In the genomic region with DNA sequence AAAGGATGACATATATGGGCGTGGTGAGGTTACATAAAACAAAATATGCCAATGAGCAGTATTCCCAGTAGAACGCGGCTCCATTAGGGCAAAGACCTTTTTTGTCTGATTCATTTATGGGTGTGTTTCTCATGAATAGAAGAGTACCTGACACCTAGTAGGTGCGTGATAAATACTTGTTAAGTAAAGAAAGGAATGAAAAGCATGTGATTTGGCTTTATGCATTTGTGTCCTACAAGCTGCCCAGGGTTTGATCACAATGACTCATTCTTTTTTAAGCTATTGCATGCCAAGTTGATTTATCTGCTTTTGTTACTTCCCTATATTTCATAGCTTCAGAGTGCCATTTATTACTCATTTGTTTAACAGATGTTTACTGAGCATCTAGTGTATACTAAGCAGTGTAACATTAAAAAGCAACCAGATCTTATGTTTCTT, we compare ENCODE assay signal across 10 cellular contexts. TPM values are rescaled to one million over a fixed set of nuclear protein-coding genes. Genes with fewer than 3 reads are reported as not detected.
A peak's percentile ranks its signal among the peaks of the same experiment; 100 is the strongest.
DNase-seq lines count a peak whose midpoint lies in the region; ATAC-seq and TF ChIP-seq lines count a peak whose summit lies in the region.
"Had no signal": no experiment of that assay in that cellular context is flagged by ENCODE, and none has a peak within 500 bp of the region (broad histone marks: within the 10 kb centered on the region; RNA-seq: fewer than 3 reads in every experiment).

No MANE protein-coding gene starts in this region.

- H3K36me3 Mint-ChIP-seq in chondrocyte (ENCODE audit: low read depth) = peaks cover 2% of the 10 kb centered on the region

- no peak for ATAC-seq in upper lobe of right lung

- H3K9me3 ChIP-seq in neuronal stem cell (replicated peaks in 1 of 2; ENCODE audit: control insufficient read depth in 2 of 2, insufficient read depth in 1 of 2, low read depth in 1 of 2, low read length in 2 of 2) = no peaks in the 10 kb centered on the region
- H3K9me3 ChIP-seq in upper lobe of right lung = no peaks in the 10 kb centered on the region
- H3K9me3 ChIP-seq: esophagus muscularis mucosa had no signal

- H3K9ac ChIP-seq in neuronal stem cell (ENCODE audit: low read depth, low read length, poor library complexity) = no peak overlapping the region

- H3K23ac ChIP-seq in neuronal stem cell (ENCODE audit: low read depth, low read length, poor library complexity) = no peak overlapping the region

- no peak overlapping the region for H2BK5ac ChIP-seq in neuronal stem cell (ENCODE audit: low read length)

- H3K4me3 ChIP-seq in neuronal stem cell (ENCODE audit: low read length in 2 of 2) (no peak overlapping the region), upper lobe of right lung (no peak overlapping the region)
- H3K4me3 ChIP-seq: esophagus muscularis mucosa had no signal

- no peaks in the 10 kb centered on the region for H3K27me3 Mint-ChIP-seq in chondrocyte (ENCODE audit: low read depth)

- no peak overlapping the region for H2AK5ac ChIP-seq in neuronal stem cell (ENCODE audit: low read depth, low read length)

- H3K4me1 ChIP-seq in neuronal stem cell (ENCODE audit: control insufficient read depth in 2 of 2, insufficient read depth in 1 of 2, low read depth in 1 of 2, low read length in 2 of 2) (peaks cover 4 to 7% of the 10 kb centered on the region in 2 donors), upper lobe of right lung (peaks cover 7% of the 10 kb centered on the region)

- H3K27ac ChIP-seq in neuronal stem cell (replicated peaks; ENCODE audit: low read length) (no peak overlapping the region), upper lobe of right lung (no peak overlapping the region)
- H3K27ac ChIP-seq: esophagus muscularis mucosa had no signal

- H4K91ac ChIP-seq in neuronal stem cell (ENCODE audit: low read depth, low read length, poor library complexity) = no peak overlapping the region

- no CpG with 5 or more reads among the region's 4 CpGs for WGBS in neuronal stem cell (ENCODE audit: extremely low coverage in 2 of 2, insufficient read length in 2 of 2, insufficient replicate concordance in 1 of 2), 2 donors

- TF ChIP-seq CTCF in chondrocyte (IDR thresholded peaks at IDR 0.05) = no peak
- TF ChIP-seq CTCF in upper lobe of right lung (IDR thresholded peaks at IDR 0.05) = no peak

- no peak overlapping the region for H3K18ac ChIP-seq in neuronal stem cell (ENCODE audit: low read length)

- DNase-seq in GM03348 (ENCODE audit: low spot score) = peak; percentile 54
- DNase-seq in NCI-H69 (lab: John Stamatoyannopoulos, UW) = peak; percentile 87
- no peak for DNase-seq in chondrocyte (ENCODE audit: low spot score)
- DNase-seq in myocyte (ENCODE audit: low read depth) = peak; percentile 33
- no peak for DNase-seq in activated naive CD4-positive, alpha-beta T cell treated with anti-CD3 and anti-CD28 coated beads, Interleukin-2, amount 50 U/mL, for 16 hours
- no peak for DNase-seq in germinal center (ENCODE audit: low spot score)
- no peak for DNase-seq in neuronal stem cell (ENCODE audit: low spot score)
- DNase-seq in upper lobe of right lung = no peak
- DNase-seq: stimulated activated CD8-positive, alpha-beta memory T cell treated with anti-CD3 and anti-CD28 coated beads, Interleukin-4, amount 100 ng/mL, for 48 hours had no signal

- no peak overlapping the region for H3K4ac ChIP-seq in neuronal stem cell (ENCODE audit: low read length)

- H3K27me3 ChIP-seq in neuronal stem cell (ENCODE audit: control insufficient read depth in 3 of 3, insufficient read depth in 3 of 3, low read depth in 1 of 3, low read length in 3 of 3) (no peaks in the 10 kb centered on the region), upper lobe of right lung (no peaks in the 10 kb centered on the region)
- H3K27me3 ChIP-seq: esophagus muscularis mucosa had no signal

- intact Hi-C loops in upper lobe of right lung (cut with DNase I) = no loop called here

- peaks cover 56% of the 10 kb centered on the region for H3K4me1 Mint-ChIP-seq in chondrocyte (ENCODE audit: low read depth)

- H3K4me2 ChIP-seq in neuronal stem cell (ENCODE audit: insufficient read depth, low read length, poor library complexity, severe bottlenecking) = no peak overlapping the region

- no peaks in the 10 kb centered on the region for H3K36me3 ChIP-seq in neuronal stem cell (replicated peaks in 1 of 2; ENCODE audit: control insufficient read depth in 2 of 2, insufficient read depth in 2 of 2, low read length in 2 of 2)
- H3K36me3 ChIP-seq in upper lobe of right lung = no peaks in the 10 kb centered on the region
- H3K36me3 ChIP-seq: esophagus muscularis mucosa had no signal

- no peaks in the 10 kb centered on the region for H3K9me3 Mint-ChIP-seq in chondrocyte (ENCODE audit: low read depth)

- H3K27ac Mint-ChIP-seq in chondrocyte (ENCODE audit: unreplicated experiment) = peak overlapping the region; percentile 66

- no peak overlapping the region for H4K8ac ChIP-seq in neuronal stem cell (ENCODE audit: low read depth, low read length)

- no peak overlapping the region for H3K14ac ChIP-seq in neuronal stem cell (ENCODE audit: low read length)

- no peak overlapping the region for H2BK15ac ChIP-seq in neuronal stem cell (ENCODE audit: low read length)

- H2BK120ac ChIP-seq in neuronal stem cell (ENCODE audit: low read depth, low read length) = no peak overlapping the region

- H2AFZ ChIP-seq in neuronal stem cell (ENCODE audit: low read length) = no peak overlapping the region

- H3K79me1 ChIP-seq in neuronal stem cell (ENCODE audit: low read depth, low read length) = no peaks in the 10 kb centered on the region

- no peak overlapping the region for H3K4me3 Mint-ChIP-seq in chondrocyte (ENCODE audit: unreplicated experiment)

- no peak overlapping the region for H2BK12ac ChIP-seq in neuronal stem cell (ENCODE audit: low read length)

RNA-seq across cellular contexts. Expression of a gene that starts 19.1 kb away (rescaled TPM):
- total RNA-seq in chondrocyte (not detected in 3 replicates), myocyte (not detected in 2 replicates), upper lobe of right lung (not detected)
- 1.6 TPM for polyA plus RNA-seq in myocyte (2012)
- not detected for polyA plus RNA-seq in neuronal stem cell (2013, experiment 1 of 2)
- not detected for polyA plus RNA-seq in neuronal stem cell (2013, experiment 2 of 2)
- total RNA-seq: esophagus muscularis mucosa had no signal

Comparison
In these comparisons a context has a peak if more than half of its experiments do, and no peak if none do; other contexts are left out.
1. DNase-seq: peak in GM03348 (single experiment), NCI-H69 (single experiment) and myocyte (single experiment); none in chondrocyte (single experiment), activated naive CD4-positive, alpha-beta T cell treated with anti-CD3 and anti-CD28 coated beads, Interleukin-2, amount 50 U/mL, for 16 hours (single experiment), germinal center (single experiment), neuronal stem cell (single experiment) and upper lobe of right lung (single experiment).